1 cellular context compared by ENCODE assay signal in the genomic region with DNA sequence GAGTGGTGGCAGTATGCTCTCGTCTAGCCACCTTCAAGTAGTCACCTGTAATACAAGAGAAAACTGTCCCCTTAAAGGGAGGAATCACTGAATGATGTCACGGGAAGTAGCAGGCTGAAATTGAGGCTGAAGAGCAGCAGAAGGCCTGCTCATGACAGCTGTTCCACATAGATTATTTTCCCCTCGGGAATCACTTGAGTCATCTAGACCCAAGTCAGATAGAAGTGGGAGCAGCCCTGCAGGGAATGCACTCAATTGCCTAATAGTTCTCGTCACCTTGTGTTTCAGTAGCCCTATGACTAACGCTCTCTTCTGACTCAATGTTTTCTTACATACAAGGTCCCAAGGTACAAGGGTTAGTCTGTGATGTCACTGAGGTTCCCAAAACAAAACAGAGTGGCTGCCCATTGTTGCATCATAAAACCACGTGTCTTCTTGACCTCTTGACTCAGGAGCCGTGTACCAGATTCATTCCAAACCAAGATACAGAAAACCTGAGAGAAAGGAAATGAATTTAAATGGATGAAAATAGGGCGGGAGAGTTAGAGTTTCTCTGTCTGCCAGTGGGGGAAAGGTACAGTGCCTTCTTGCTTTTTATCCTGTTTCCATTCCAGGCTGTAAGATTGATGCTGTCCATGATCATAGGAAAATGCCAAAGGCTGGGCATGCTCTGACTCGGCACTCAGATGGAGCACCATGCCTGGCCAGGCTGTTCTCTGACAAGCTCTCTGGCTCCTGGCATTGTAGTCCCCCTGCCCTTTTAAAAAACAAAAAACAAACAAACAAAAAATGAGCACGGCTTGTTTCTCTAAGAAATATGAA.
TF ChIP-seq lines count a peak whose summit lies in the region.

No MANE protein-coding gene starts in this region.

TF ChIP-seq in IMR-90, 13 proteins besides CTCF, POLR2A, EP300 and RAD21:
- peak; percentile 84 for TF ChIP-seq NFE2L2 (IDR thresholded peaks at IDR 0.05; ENCODE audit: low read depth, low read length)
- TF ChIP-seq MAZ (IDR thresholded peaks at IDR 0.05; ENCODE audit: borderline replicate concordance, low read depth, low read length): 0 out of 2 replicates have a peak, but pooled peaks have one; percentile 45
- no peak for TF ChIP-seq CHD1 (IDR thresholded peaks at IDR 0.05; ENCODE audit: low read depth, low read length)
- TF ChIP-seq RFX5 (IDR thresholded peaks at IDR 0.05; ENCODE audit: low read depth, low read length): no peak
- TF ChIP-seq, protein P1, sequence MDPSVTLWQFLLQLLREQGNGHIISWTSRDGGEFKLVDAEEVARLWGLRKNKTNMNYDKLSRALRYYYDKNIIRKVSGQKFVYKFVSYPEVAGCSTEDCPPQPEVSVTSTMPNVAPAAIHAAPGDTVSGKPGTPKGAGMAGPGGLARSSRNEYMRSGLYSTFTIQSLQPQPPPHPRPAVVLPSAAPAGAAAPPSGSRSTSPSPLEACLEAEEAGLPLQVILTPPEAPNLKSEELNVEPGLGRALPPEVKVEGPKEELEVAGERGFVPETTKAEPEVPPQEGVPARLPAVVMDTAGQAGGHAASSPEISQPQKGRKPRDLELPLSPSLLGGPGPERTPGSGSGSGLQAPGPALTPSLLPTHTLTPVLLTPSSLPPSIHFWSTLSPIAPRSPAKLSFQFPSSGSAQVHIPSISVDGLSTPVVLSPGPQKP (IDR thresholded peaks at IDR 0.05; ENCODE audit: borderline replicate concordance, low read depth, low read length): no peak
- 0 out of 2 replicates have a peak, but pooled peaks have one; percentile 14 for TF ChIP-seq SMC3 (IDR thresholded peaks at IDR 0.05; ENCODE audit: low read depth, low read length)
- TF ChIP-seq MAFK (IDR thresholded peaks at IDR 0.05; ENCODE audit: low read depth, low read length): peak; percentile 30; the same call in 1 of the 2 replicates
- peak; percentile 51; the same call in 1 of the 2 replicates for TF ChIP-seq MXI1 (IDR thresholded peaks at IDR 0.05; ENCODE audit: borderline replicate concordance, low read depth, low read length)
- TF ChIP-seq, protein P2, sequence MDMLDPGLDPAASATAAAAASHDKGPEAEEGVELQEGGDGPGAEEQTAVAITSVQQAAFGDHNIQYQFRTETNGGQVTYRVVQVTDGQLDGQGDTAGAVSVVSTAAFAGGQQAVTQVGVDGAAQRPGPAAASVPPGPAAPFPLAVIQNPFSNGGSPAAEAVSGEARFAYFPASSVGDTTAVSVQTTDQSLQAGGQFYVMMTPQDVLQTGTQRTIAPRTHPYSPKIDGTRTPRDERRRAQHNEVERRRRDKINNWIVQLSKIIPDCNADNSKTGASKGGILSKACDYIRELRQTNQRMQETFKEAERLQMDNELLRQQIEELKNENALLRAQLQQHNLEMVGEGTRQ (IDR thresholded peaks at IDR 0.05; ENCODE audit: low read depth, low read length): peak; percentile 89
- TF ChIP-seq CEBPB (IDR thresholded peaks at IDR 0.05; ENCODE audit: low read depth, low read length): peak; percentile 100
- peak; percentile 100 for TF ChIP-seq FOS (IDR thresholded peaks at IDR 0.05; ENCODE audit: low read depth, low read length)
- TF ChIP-seq RCOR1 (IDR thresholded peaks at IDR 0.05; ENCODE audit: insufficient replicate concordance, low read length): peak; percentile 97
- TF ChIP-seq BHLHE40 (IDR thresholded peaks at IDR 0.05; ENCODE audit: low read depth, low read length): no peak; the same call in 1 of the 2 replicates
